Comparison of ENCODE assay signal across 25 cellular contexts in genomic region chr12:104858611-104859010, GRCh38.
"Had no signal": no experiment of that assay in that cellular context is flagged by ENCODE, and none has a peak within 500 bp of the region (broad histone marks: within the 10 kb centered on the region; RNA-seq: fewer than 3 reads in every experiment).

No MANE protein-coding gene starts in this region.

- H3K4me3 ChIP-seq: body of pancreas, coronary artery, dorsolateral prefrontal cortex, gastroesophageal sphincter, lower lobe of right lung, sigmoid colon, suprapubic skin, tibial artery, upper lobe of right lung had no signal

- ATAC-seq: activated naive CD8-positive, alpha-beta T cell treated with anti-CD3 and anti-CD28 coated beads, Interleukin-2, amount 50 U/mL, for 24 hours; activated T-helper 17 cell treated with anti-CD3 and anti-CD28 coated beads, Interleukin-2, amount 50 U/mL, for 72 hours; body of pancreas; gastroesophageal sphincter; lower lobe of right lung; T-helper 17 cell; upper lobe of right lung had no signal

- H3K27ac ChIP-seq: body of pancreas, coronary artery, dorsolateral prefrontal cortex, gastroesophageal sphincter, lower lobe of right lung, sigmoid colon, suprapubic skin, tibial artery, upper lobe of right lung had no signal

- H3K9me3 ChIP-seq: body of pancreas, gastroesophageal sphincter, lower lobe of right lung, sigmoid colon, suprapubic skin, tibial artery, upper lobe of right lung had no signal

- DNase-seq: activated CD4-positive, alpha-beta memory T cell treated with anti-CD3 and anti-CD28 coated beads for 36 hours; activated CD4-positive, alpha-beta T cell treated with anti-CD3 and anti-CD28 coated beads, Interleukin-2, amount 10 ng/mL, durations not matched to agents 24 days and 14 days; activated CD4-positive, CD25-positive, alpha-beta regulatory T cell treated with anti-CD3 and anti-CD28 coated beads, Interleukin-2, amount 50 U/mL, for 72 hours; activated CD8-positive, alpha-beta memory T cell treated with anti-CD3 and anti-CD28 coated beads, Interleukin-2, amount 50 U/mL, for 4 hours; activated naive CD8-positive, alpha-beta T cell treated with anti-CD3 and anti-CD28 coated beads, Interleukin-2, amount 50 U/mL, for 24 hours; activated T-cell treated with anti-CD3 and anti-CD28 coated beads, Interleukin-2, amount 50 U/mL, for 1 hour; body of pancreas; dorsolateral prefrontal cortex; effector memory CD4-positive, alpha-beta T cell; immature natural killer cell; kidney; lower lobe of right lung; mesendoderm; sigmoid colon; stimulated activated CD4-positive, alpha-beta T cell treated with anti-CD3 and anti-CD28 coated beads, Interleukin-15, amount 100 ng/mL, for 24 hours; stimulated activated CD4-positive, alpha-beta T cell treated with anti-CD3 and anti-CD28 coated beads, Interleukin-2, amount 100 ng/mL, for 24 hours; stimulated activated naive CD4-positive, alpha-beta T cell; T-helper 17 cell; T1000; tibial artery; upper lobe of right lung had no signal

- H3K27me3 ChIP-seq: body of pancreas, dorsolateral prefrontal cortex, gastroesophageal sphincter, sigmoid colon, suprapubic skin, tibial artery, upper lobe of right lung had no signal

- H3K36me3 ChIP-seq: gastroesophageal sphincter, lower lobe of right lung, sigmoid colon, suprapubic skin, tibial artery, upper lobe of right lung had no signal

- H3K4me1 ChIP-seq: gastroesophageal sphincter, sigmoid colon, suprapubic skin, upper lobe of right lung had no signal
